In genomic region chr2:796151-796955, GRCh38 we compare ENCODE assay signal across 28 cellular contexts.
"Had no signal": no experiment of that assay in that cellular context is flagged by ENCODE, and none has a peak within 500 bp of the region (broad histone marks: within the 10 kb centered on the region; RNA-seq: fewer than 3 reads in every experiment).

No MANE protein-coding gene starts in this region.

- H3K4me1 ChIP-seq: breast epithelium, colonic mucosa, esophagus squamous epithelium, gastroesophageal sphincter, right lobe of liver, stomach, suprapubic skin, tibial nerve had no signal

- H3K27ac ChIP-seq: breast epithelium, colonic mucosa, esophagus squamous epithelium, gastroesophageal sphincter, right lobe of liver, stomach, suprapubic skin, tibial nerve, VCaP had no signal

- H3K36me3 Mint-ChIP-seq: activated naive CD8-positive, alpha-beta T cell treated with anti-CD3 and anti-CD28 coated beads for 36 hours; natural killer cell treated with Interleukin-12 subunit alpha and Interleukin-12 subunit beta and Interleukin-15 and Interleukin-18, amount 100 ng/mL, for 72 hours; stimulated activated memory B cell treated with anti-CD40 and anti-IgM and Interleukin-4, amounts not matched to agents 10 μg/mL and 1 μg/mL and 100 μg/mL, for 72 hours; T-cell had no signal

- H3K27me3 Mint-ChIP-seq: activated naive CD8-positive, alpha-beta T cell treated with anti-CD3 and anti-CD28 coated beads for 36 hours; activated T-cell treated with anti-CD3 and anti-CD28 coated beads, Interleukin-2, amount 50 U/mL, for 24 hours; T-cell had no signal

- H3K9me3 Mint-ChIP-seq: activated naive CD8-positive, alpha-beta T cell treated with anti-CD3 and anti-CD28 coated beads for 36 hours; activated T-cell treated with anti-CD3 and anti-CD28 coated beads, Interleukin-2, amount 50 U/mL, for 24 hours; activated T-helper 2 cell treated with anti-CD3 and anti-CD28 coated beads, Interferon-gamma antibody, Interleukin-2, Interleukin-4, amounts not matched to agents 10 μg/mL and 5 μg/mL and 100 μg/mL, durations not matched to agents 14 hours and 24 hours and 36 hours; natural killer cell treated with Interleukin-12 subunit alpha and Interleukin-12 subunit beta and Interleukin-15 and Interleukin-18, amount 100 ng/mL, for 72 hours; T-cell; T-helper 2 cell treated with Interferon-gamma antibody and Interleukin-4, amounts not matched to agents 5 μg/mL and 100 μg/mL, for 36 hours had no signal

- FAIRE-seq: islet of Langerhans, small intestine, urothelium cell line had no signal

- H3K27me3 ChIP-seq: breast epithelium, colonic mucosa, esophagus squamous epithelium, gastroesophageal sphincter, right lobe of liver, suprapubic skin, tibial nerve had no signal

- DNase-seq: activated CD4-positive, alpha-beta T cell treated with anti-CD3 and anti-CD28 coated beads, Interleukin-2, amount 50 U/mL, for 4 hours; activated CD8-positive, alpha-beta memory T cell treated with anti-CD3 and anti-CD28 coated beads for 24 hours; activated CD8-positive, alpha-beta memory T cell treated with anti-CD3 and anti-CD28 coated beads, Interleukin-2, amount 50 U/mL, for 4 hours; activated naive CD4-positive, alpha-beta T cell treated with Interleukin-2 at 50 U/mL for 16 hours; activated naive CD8-positive, alpha-beta T cell treated with anti-CD3 and anti-CD28 coated beads for 36 hours; activated T-cell treated with anti-CD3 and anti-CD28 coated beads, Interleukin-2, amount 50 U/mL, for 24 hours; colonic mucosa; dorsolateral prefrontal cortex; esophagus squamous epithelium; hypothalamus; mammary epithelial cell; occipital lobe; right lobe of liver; small intestine; stimulated activated CD4-positive, alpha-beta T cell treated with anti-CD3 and anti-CD28 coated beads, Interleukin-2, amount 100 ng/mL, for 24 hours; stomach; T-cell had no signal

- H3K4me1 Mint-ChIP-seq: activated naive CD8-positive, alpha-beta T cell treated with anti-CD3 and anti-CD28 coated beads for 36 hours; stimulated activated memory B cell treated with anti-CD40 and anti-IgM and Interleukin-4, amounts not matched to agents 10 μg/mL and 1 μg/mL and 100 μg/mL, for 72 hours; T-cell had no signal

- ATAC-seq: gastroesophageal sphincter had no signal

- H3K9me3 ChIP-seq: breast epithelium, colonic mucosa, esophagus squamous epithelium, gastroesophageal sphincter, right lobe of liver, stomach, suprapubic skin, tibial nerve had no signal

- H3K4me3 ChIP-seq: breast epithelium, colonic mucosa, dorsolateral prefrontal cortex, esophagus squamous epithelium, gastroesophageal sphincter, right lobe of liver, stomach, suprapubic skin, tibial nerve had no signal

- H3K27ac Mint-ChIP-seq: activated naive CD8-positive, alpha-beta T cell treated with anti-CD3 and anti-CD28 coated beads for 36 hours; activated T-cell treated with anti-CD3 and anti-CD28 coated beads, Interleukin-2, amount 50 U/mL, for 24 hours; activated T-helper 2 cell treated with anti-CD3 and anti-CD28 coated beads, Interferon-gamma antibody, Interleukin-2, Interleukin-4, amounts not matched to agents 10 μg/mL and 5 μg/mL and 100 μg/mL, durations not matched to agents 14 hours and 24 hours and 36 hours; natural killer cell treated with Interleukin-12 subunit alpha and Interleukin-12 subunit beta and Interleukin-15 and Interleukin-18, amount 100 ng/mL, for 72 hours; stimulated activated memory B cell treated with anti-CD40 and anti-IgM and Interleukin-4, amounts not matched to agents 10 μg/mL and 1 μg/mL and 100 μg/mL, for 72 hours; T-cell; T-helper 2 cell treated with Interferon-gamma antibody and Interleukin-4, amounts not matched to agents 5 μg/mL and 100 μg/mL, for 36 hours had no signal

- H3K4me3 Mint-ChIP-seq: activated naive CD8-positive, alpha-beta T cell treated with anti-CD3 and anti-CD28 coated beads for 36 hours; activated T-cell treated with anti-CD3 and anti-CD28 coated beads, Interleukin-2, amount 50 U/mL, for 24 hours; natural killer cell treated with Interleukin-12 subunit alpha and Interleukin-12 subunit beta and Interleukin-15 and Interleukin-18, amount 100 ng/mL, for 72 hours; stimulated activated memory B cell treated with anti-CD40 and anti-IgM and Interleukin-4, amounts not matched to agents 10 μg/mL and 1 μg/mL and 100 μg/mL, for 72 hours; T-cell; T-helper 2 cell treated with Interferon-gamma antibody and Interleukin-4, amounts not matched to agents 5 μg/mL and 100 μg/mL, for 36 hours had no signal

- H3K36me3 ChIP-seq: breast epithelium, colonic mucosa, esophagus squamous epithelium, gastroesophageal sphincter, right lobe of liver, stomach, suprapubic skin, tibial nerve had no signal
